19 cellular contexts compared by ENCODE assay signal in the genomic region with DNA sequence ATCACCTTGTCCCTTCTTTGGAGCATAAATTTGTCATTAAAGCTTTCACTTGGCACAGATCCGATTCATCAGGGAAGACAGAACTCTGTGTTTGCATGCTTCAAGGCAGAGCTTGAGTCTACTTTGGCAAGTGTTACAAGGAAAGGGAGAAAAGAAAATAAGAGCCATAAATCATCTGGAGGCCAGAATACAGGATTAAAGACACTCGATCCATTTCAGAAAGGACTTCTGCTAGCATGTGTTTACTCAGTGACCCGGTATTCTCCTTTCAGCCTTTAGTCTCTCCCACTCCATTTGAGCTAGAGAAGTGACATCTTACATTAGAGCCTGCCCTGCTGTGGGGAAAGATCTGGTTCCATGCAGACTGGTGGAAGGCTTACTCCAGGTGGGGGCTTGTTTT.
DNase-seq lines count a peak whose midpoint lies in the region; ATAC-seq and TF ChIP-seq lines count a peak whose summit lies in the region.
"Had no signal": no experiment of that assay in that cellular context is flagged by ENCODE, and none has a peak within 500 bp of the region (broad histone marks: within the 10 kb centered on the region; RNA-seq: fewer than 3 reads in every experiment).

No MANE protein-coding gene starts in this region.

- DNase-seq in HT-29 (ENCODE audit: low spot score) (peak; percentile 96), NCI-H69 (lab: John Stamatoyannopoulos, UW) (peak; percentile 59), foreskin keratinocyte (no peak), GM03348 (ENCODE audit: low spot score) (no peak)
- DNase-seq in stimulated activated naive CD4-positive, alpha-beta T cell (lab: John Stamatoyannopoulos, UW), result no peak
- DNase-seq in CD8-positive, alpha-beta memory T cell, result no peak
- DNase-seq: activated B cell treated with CpG ODN at 0.5 μM for 24 hours; CD8-positive, alpha-beta T cell; dermis blood vessel endothelial cell; left ventricle myocardium inferior; natural killer cell; NCI-H446; psoas muscle; RPMI8226; substantia nigra; T-cell had no signal

- no peak overlapping the region for H3K4me3 ChIP-seq in CD8-positive, alpha-beta memory T cell (ENCODE audit: low read length)
- H3K4me3 ChIP-seq: ascending aorta, left ventricle myocardium inferior, psoas muscle had no signal

- H3K9me3 ChIP-seq in CD8-positive, alpha-beta memory T cell (ENCODE audit: low read length), result no peaks in the 10 kb centered on the region
- H3K9me3 ChIP-seq: ascending aorta, left ventricle myocardium inferior, psoas muscle had no signal

- no peak overlapping the region for H3K27ac Mint-ChIP-seq in CD8-positive, alpha-beta memory T cell
- H3K27ac Mint-ChIP-seq: activated B cell treated with CpG ODN at 0.5 μM for 24 hours; CD8-positive, alpha-beta T cell; natural killer cell; T-cell had no signal

- H3K27me3 Mint-ChIP-seq in CD8-positive, alpha-beta memory T cell, result no peaks in the 10 kb centered on the region
- H3K27me3 Mint-ChIP-seq: activated B cell treated with CpG ODN at 0.5 μM for 24 hours, T-cell had no signal

- H3K27ac ChIP-seq in 22Rv1 (peak overlapping the region; percentile 31; the same call in 1 of the 2 replicates), foreskin keratinocyte (peak overlapping the region; percentile 92)
- no peak overlapping the region for H3K27ac ChIP-seq in CD8-positive, alpha-beta memory T cell (ENCODE audit: low read depth, low read length)
- H3K27ac ChIP-seq: ascending aorta, left ventricle myocardium inferior, psoas muscle had no signal

- H3K27me3 ChIP-seq in foreskin keratinocyte, result no peaks in the 10 kb centered on the region
- no peaks in the 10 kb centered on the region for H3K27me3 ChIP-seq in CD8-positive, alpha-beta memory T cell (ENCODE audit: insufficient read depth, low read length, poor library complexity, severe bottlenecking)
- H3K27me3 ChIP-seq: ascending aorta had no signal

- ATAC-seq in foreskin keratinocyte (no peak), HG03045 (IDR thresholded peaks at IDR 0.05; ENCODE audit: unreplicated experiment) (no peak)
- ATAC-seq: CD8-positive, alpha-beta T cell; natural killer cell; T-cell had no signal

- no peaks in the 10 kb centered on the region for H3K36me3 Mint-ChIP-seq in CD8-positive, alpha-beta memory T cell
- H3K36me3 Mint-ChIP-seq: CD8-positive, alpha-beta T cell; natural killer cell; T-cell had no signal

- TF ChIP-seq CTCF in 22Rv1 (IDR thresholded peaks at IDR 0.05), result no peak
- no peak for TF ChIP-seq CTCF in foreskin keratinocyte (conservative IDR thresholded peaks at IDR 0.05)

- peaks cover 41% of the 10 kb centered on the region for H3K4me1 ChIP-seq in foreskin keratinocyte
- no peaks in the 10 kb centered on the region for H3K4me1 ChIP-seq in CD8-positive, alpha-beta memory T cell (ENCODE audit: insufficient read depth, low read length)
- H3K4me1 ChIP-seq: ascending aorta, left ventricle myocardium inferior, psoas muscle had no signal

- H3K4me1 Mint-ChIP-seq in CD8-positive, alpha-beta memory T cell, result no peaks in the 10 kb centered on the region
- H3K4me1 Mint-ChIP-seq: activated B cell treated with CpG ODN at 0.5 μM for 24 hours, natural killer cell, T-cell had no signal

- H3K9me3 Mint-ChIP-seq in CD8-positive, alpha-beta memory T cell, result no peaks in the 10 kb centered on the region
- H3K9me3 Mint-ChIP-seq: activated B cell treated with CpG ODN at 0.5 μM for 24 hours; CD8-positive, alpha-beta T cell; T-cell had no signal

- POLR2A ChIA-PET in CD8-positive, alpha-beta memory T cell (lab: Charles Lee), result no interaction called here

- H3K4me3 Mint-ChIP-seq in CD8-positive, alpha-beta memory T cell, result no peak overlapping the region
- H3K4me3 Mint-ChIP-seq: activated B cell treated with CpG ODN at 0.5 μM for 24 hours; CD8-positive, alpha-beta T cell; natural killer cell; T-cell had no signal

- H3K36me3 ChIP-seq in CD8-positive, alpha-beta memory T cell (ENCODE audit: insufficient read depth, low read length), result no peaks in the 10 kb centered on the region
- H3K36me3 ChIP-seq: ascending aorta, left ventricle myocardium inferior had no signal

- CTCF ChIA-PET in CD8-positive, alpha-beta memory T cell (lab: Charles Lee), result no interaction called here

Comparison
In these comparisons a context has a peak if more than half of its experiments do, and no peak if none do; other contexts are left out.
1. DNase-seq: peak in HT-29 (single experiment) and NCI-H69 (single experiment); none in foreskin keratinocyte (0 of 2), GM03348 (single experiment), stimulated activated naive CD4-positive, alpha-beta T cell (0 of 6) and CD8-positive, alpha-beta memory T cell (0 of 5).